Comparison of ENCODE assay signal across 14 cellular contexts in the genomic region with DNA sequence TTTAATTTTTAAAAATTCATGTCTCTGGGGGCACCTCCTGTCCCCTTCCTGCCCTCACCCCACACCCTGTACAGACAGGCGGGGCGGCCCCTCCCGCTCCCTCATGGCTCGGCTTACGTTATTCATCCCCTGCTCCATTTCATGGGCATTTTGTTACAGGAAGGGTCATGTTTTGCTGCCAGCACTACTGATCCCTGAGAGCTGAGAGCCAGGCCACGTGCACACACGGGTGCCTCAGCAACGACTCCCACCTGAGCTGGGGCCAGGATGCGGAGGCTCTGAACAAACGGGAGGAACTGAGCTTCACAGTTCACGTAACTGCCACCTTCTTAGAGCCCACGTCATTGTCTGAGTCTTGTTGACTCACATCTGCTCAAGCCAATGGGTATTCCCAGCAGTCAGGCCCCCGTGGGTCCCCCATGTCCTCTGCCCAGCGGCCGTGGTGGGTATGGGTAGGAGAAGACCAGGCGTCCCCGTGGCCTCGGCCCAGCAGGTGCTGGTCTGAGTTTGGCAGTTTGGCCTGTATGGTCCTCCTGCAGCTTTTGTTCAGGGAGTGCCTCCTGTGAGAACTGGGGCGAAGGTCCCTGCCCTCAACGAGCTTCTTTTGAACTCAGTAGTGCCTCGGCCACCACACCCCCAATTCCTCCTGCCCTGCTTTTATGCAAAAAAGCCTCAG. TPM values are rescaled to one million over a fixed set of nuclear protein-coding genes. Genes with fewer than 3 reads are reported as not detected.
DNase-seq lines count a peak whose midpoint lies in the region; ATAC-seq and TF ChIP-seq lines count a peak whose summit lies in the region.
"Had no signal": no experiment of that assay in that cellular context is flagged by ENCODE, and none has a peak within 500 bp of the region (broad histone marks: within the 10 kb centered on the region; RNA-seq: fewer than 3 reads in every experiment).

No MANE protein-coding gene starts in this region.

- H3K9me3 ChIP-seq in HEK293 (ENCODE audit: control insufficient read depth, insufficient read depth, low read depth, low read length) (no peaks in the 10 kb centered on the region), OCI-LY7 (ENCODE audit: low read length) (no peaks in the 10 kb centered on the region)
- H3K9me3 ChIP-seq in naive thymus-derived CD4-positive, alpha-beta T cell (ENCODE audit: control insufficient read depth in 2 of 3, low read length in 3 of 3), result no peaks in the 10 kb centered on the region
- H3K9me3 ChIP-seq: esophagus muscularis mucosa, HAP-1, right lobe of liver had no signal

- no peak overlapping the region for H3K27ac ChIP-seq in HEK293 (ENCODE audit: extremely low read depth, low read depth, low read length)
- H3K27ac ChIP-seq in naive thymus-derived CD4-positive, alpha-beta T cell (ENCODE audit: low read depth, low read length), result no peak overlapping the region
- no peak overlapping the region for H3K27ac ChIP-seq in OCI-LY7 (ENCODE audit: low read depth, low read length, poor library complexity, severe bottlenecking)
- H3K27ac ChIP-seq: esophagus muscularis mucosa, right lobe of liver had no signal

- no peak overlapping the region for H3K4me2 ChIP-seq in OCI-LY7 (ENCODE audit: low read length)

- no peak overlapping the region for H3K27ac Mint-ChIP-seq in T-cell
- H3K27ac Mint-ChIP-seq in naive thymus-derived CD4-positive, alpha-beta T cell, result peak overlapping the region in 1 of 9 donors; percentile 40
- H3K27ac Mint-ChIP-seq: activated CD4-positive, alpha-beta memory T cell treated with anti-CD3 and anti-CD28 coated beads for 36 hours had no signal

- no peak overlapping the region for H2AFZ ChIP-seq in OCI-LY7 (ENCODE audit: low read length)

- CTCF ChIA-PET in HEK293 (lab: Yijun Ruan, JAX), result no interaction called here
- CTCF ChIA-PET in T-cell (lab: Charles Lee), result interaction anchor here in 1 of 2 donors (0.9 kb wide), 1 partner anchor 367 kb away, joined by 3 read pairs; no protein-coding TSS in a partner anchor
- CTCF ChIA-PET in naive thymus-derived CD4-positive, alpha-beta T cell (lab: Charles Lee), result no interaction called here
- CTCF ChIA-PET in OCI-LY7 (lab: Charles Lee; ENCODE audit: unreplicated experiment), result no interaction called here

- POLR2A ChIA-PET in HEK293 (lab: Yijun Ruan, JAX), result no interaction called here
- POLR2A ChIA-PET in T-cell (lab: Charles Lee), result no interaction called here
- POLR2A ChIA-PET in naive thymus-derived CD4-positive, alpha-beta T cell (lab: Charles Lee), result no interaction called here
- POLR2A ChIA-PET in OCI-LY7 (lab: Charles Lee), result no interaction called here

- peaks cover 7 to 24% of the 10 kb centered on the region in 2 donors for H3K27me3 Mint-ChIP-seq in T-cell
- H3K27me3 Mint-ChIP-seq in naive thymus-derived CD4-positive, alpha-beta T cell, result peaks cover 5 to 34% (median 19%) of the 10 kb centered on the region in 5 donors

- no peaks in the 10 kb centered on the region for H3K27me3 ChIP-seq in naive thymus-derived CD4-positive, alpha-beta T cell (ENCODE audit: control insufficient read depth in 2 of 2, insufficient read depth in 2 of 2, low read length in 2 of 2)
- H3K27me3 ChIP-seq: right lobe of liver had no signal

- H3K4me1 ChIP-seq in HEK293 (ENCODE audit: control insufficient read depth, insufficient read depth, low read length) (no peaks in the 10 kb centered on the region), OCI-LY7 (ENCODE audit: insufficient read depth, low read length, poor library complexity, severe bottlenecking) (no peaks in the 10 kb centered on the region)
- H3K4me1 ChIP-seq in naive thymus-derived CD4-positive, alpha-beta T cell (ENCODE audit: control insufficient read depth in 2 of 2, insufficient read depth in 2 of 2, low read length in 2 of 2), result peaks cover 0 to 19% of the 10 kb centered on the region in 2 donors
- H3K4me1 ChIP-seq: esophagus muscularis mucosa had no signal

- no peaks in the 10 kb centered on the region for H3K9me3 Mint-ChIP-seq in T-cell
- no peaks in the 10 kb centered on the region for H3K9me3 Mint-ChIP-seq in naive thymus-derived CD4-positive, alpha-beta T cell
- H3K9me3 Mint-ChIP-seq: activated CD4-positive, alpha-beta memory T cell treated with anti-CD3 and anti-CD28 coated beads for 36 hours; neural crest cell had no signal

- BruUV-seq in OCI-LY7 (replicated peaks; lab: Mats Ljungman, UMichigan), result no TSS peak

- no peaks in the 10 kb centered on the region for H3K79me2 ChIP-seq in OCI-LY7 (ENCODE audit: insufficient read depth, low read depth, low read length)

- H3K4me3 Mint-ChIP-seq in T-cell, result peak overlapping the region in 1 of 3 donors; percentile 66
- H3K4me3 Mint-ChIP-seq in naive thymus-derived CD4-positive, alpha-beta T cell, result peak overlapping the region; percentile 16 to 76 (median 64)
- H3K4me3 Mint-ChIP-seq: activated CD4-positive, alpha-beta memory T cell treated with anti-CD3 and anti-CD28 coated beads for 36 hours; neural crest cell had no signal

- TF ChIP-seq CTCF in HEK293 (tag by site-specific recombination; IDR thresholded peaks at IDR 0.05), result no peak
- TF ChIP-seq CTCF in OCI-LY7 (conservative IDR thresholded peaks at IDR 0.05; ENCODE audit: low read length), result no peak

- H3K36me3 Mint-ChIP-seq in T-cell, result no peaks in the 10 kb centered on the region
- no peaks in the 10 kb centered on the region for H3K36me3 Mint-ChIP-seq in naive thymus-derived CD4-positive, alpha-beta T cell
- H3K36me3 Mint-ChIP-seq: activated CD4-positive, alpha-beta memory T cell treated with anti-CD3 and anti-CD28 coated beads for 36 hours had no signal

- peaks cover 21 to 29% (median 21%) of the 10 kb centered on the region in 3 donors for H3K4me1 Mint-ChIP-seq in T-cell
- peaks cover 9 to 29% (median 25%) of the 10 kb centered on the region in 7 donors for H3K4me1 Mint-ChIP-seq in naive thymus-derived CD4-positive, alpha-beta T cell

- no peak overlapping the region for H3K4me3 ChIP-seq in HEK293 (ENCODE audit: low read depth, low read length)
- H3K4me3 ChIP-seq in naive thymus-derived CD4-positive, alpha-beta T cell (ENCODE audit: low read length), result no peak overlapping the region
- no peak overlapping the region for H3K4me3 ChIP-seq in OCI-LY7 (ENCODE audit: low read depth, low read length, poor library complexity, severe bottlenecking)
- H3K4me3 ChIP-seq: esophagus muscularis mucosa, HAP-1, lung, right lobe of liver had no signal

- H3K9me2 ChIP-seq in OCI-LY7 (ENCODE audit: insufficient read depth, low read length), result no peaks in the 10 kb centered on the region

- H3K36me3 ChIP-seq in HEK293 (ENCODE audit: control insufficient read depth in 2 of 2, insufficient read depth in 1 of 2, low read length in 2 of 2), result no peaks in the 10 kb centered on the region
- no peaks in the 10 kb centered on the region for H3K36me3 ChIP-seq in naive thymus-derived CD4-positive, alpha-beta T cell (ENCODE audit: control insufficient read depth in 2 of 3, insufficient read depth in 3 of 3, low read length in 3 of 3)
- H3K36me3 ChIP-seq in OCI-LY7 (ENCODE audit: insufficient read depth, low read length), result no peaks in the 10 kb centered on the region
- H3K36me3 ChIP-seq: esophagus muscularis mucosa, HAP-1, right lobe of liver had no signal

- DNase-seq in NCI-H2171 treated with DMSO at 0.1 percent for 48 hours (lab: John Stamatoyannopoulos, UW) (peak; percentile 26), NCI-H2171 (lab: John Stamatoyannopoulos, UW) (no peak), T-cell (no peak), OCI-LY7 (ENCODE audit: low spot score) (no peak)
- no peak for DNase-seq in naive thymus-derived CD4-positive, alpha-beta T cell
- no peak for DNase-seq in effector CD4-positive, alpha-beta T cell

- ATAC-seq in T-cell (replicated peaks in 1 of 4), result peak in 3 of 4 experiments; percentile 43 to 68 (median 45)
- ATAC-seq in naive thymus-derived CD4-positive, alpha-beta T cell, result peak; percentile 22
- ATAC-seq in HG03469 (IDR thresholded peaks at IDR 0.05; ENCODE audit: unreplicated experiment), result no peak

- intact Hi-C loops in naive thymus-derived CD4-positive, alpha-beta T cell (cut with micrococcal nuclease), result no loop called here
- intact Hi-C loops in OCI-LY7 (cut with micrococcal nuclease; ENCODE audit: unreplicated experiment), result no loop called here

- no peaks in the 10 kb centered on the region for H4K20me1 ChIP-seq in OCI-LY7 (ENCODE audit: insufficient read depth, low read length)

TF ChIP-seq in HEK293, 187 proteins besides CTCF, POLR2A, EP300 and RAD21:
- TF ChIP-seq KLF1 (tag by site-specific recombination; IDR thresholded peaks at IDR 0.05) (peak; percentile 85), ZFP3 (tag by site-specific recombination; IDR thresholded peaks at IDR 0.05; ENCODE audit: low read depth) (no peak)

RNA-seq across cellular contexts. Expression of gene TMEM255B, which starts 16.4 kb away (rescaled TPM):
- total RNA-seq in T-cell, result 1 to 10 TPM in 2 of 5 donors, under 1 TPM in 3; 0.76 to 1.2 (median 0.89) TPM
- total RNA-seq in naive thymus-derived CD4-positive, alpha-beta T cell, result 1 to 10 TPM in 4 of 5 experiments, under 1 TPM in 1; 0.62 to 3.3 (median 1.6) TPM
- polyA plus RNA-seq in naive thymus-derived CD4-positive, alpha-beta T cell, result under 1 TPM in 1 of 2 donors, not detected in 1; 0.08 TPM
- total RNA-seq in OCI-LY7 (2014; rRNA removed; shearing (Covaris generic)), result 2.6 and 2.7 TPM in 2 replicates
- 5.6 and 6.8 TPM in 2 replicates for total RNA-seq in OCI-LY7 (2022)
